Comparison of ENCODE assay signal across 1 cellular context in genomic region chrX:1045680-1046314, GRCh38.
TF ChIP-seq lines count a peak whose summit lies in the region.

No MANE protein-coding gene starts in this region.

TF ChIP-seq in HepG2, 621 proteins besides CTCF, POLR2A, EP300 and RAD21 (continued from another document):
- TF ChIP-seq ZNF609 (CRISPR knock-in tag; IDR thresholded peaks at IDR 0.05; ENCODE audit: borderline replicate concordance), result peak; percentile 23; the same call in 1 of the 2 replicates
- 0 out of 2 replicates have a peak, but pooled peaks have one; percentile 58 for TF ChIP-seq FOXA3 (CRISPR knock-in tag; IDR thresholded peaks at IDR 0.05)
- TF ChIP-seq TBX3 (IDR thresholded peaks at IDR 0.05; ENCODE audit: borderline replicate concordance), result peak; percentile 96
- TF ChIP-seq GFI1 (CRISPR knock-in tag; IDR thresholded peaks at IDR 0.05; ENCODE audit: borderline replicate concordance), result peak; percentile 96
- 0 out of 2 replicates have a peak, but pooled peaks have one; percentile 65 for TF ChIP-seq MBNL3 (CRISPR knock-in tag; conservative IDR thresholded peaks at IDR 0.05)
- peak; percentile 100 for TF ChIP-seq ZBTB39 (CRISPR knock-in tag; IDR thresholded peaks at IDR 0.05)
- no peak for TF ChIP-seq KMT2A (CRISPR knock-in tag; IDR thresholded peaks at IDR 0.05)
TF ChIP-seq in HepG2: peak in this region for 12.
